In the genomic region with DNA sequence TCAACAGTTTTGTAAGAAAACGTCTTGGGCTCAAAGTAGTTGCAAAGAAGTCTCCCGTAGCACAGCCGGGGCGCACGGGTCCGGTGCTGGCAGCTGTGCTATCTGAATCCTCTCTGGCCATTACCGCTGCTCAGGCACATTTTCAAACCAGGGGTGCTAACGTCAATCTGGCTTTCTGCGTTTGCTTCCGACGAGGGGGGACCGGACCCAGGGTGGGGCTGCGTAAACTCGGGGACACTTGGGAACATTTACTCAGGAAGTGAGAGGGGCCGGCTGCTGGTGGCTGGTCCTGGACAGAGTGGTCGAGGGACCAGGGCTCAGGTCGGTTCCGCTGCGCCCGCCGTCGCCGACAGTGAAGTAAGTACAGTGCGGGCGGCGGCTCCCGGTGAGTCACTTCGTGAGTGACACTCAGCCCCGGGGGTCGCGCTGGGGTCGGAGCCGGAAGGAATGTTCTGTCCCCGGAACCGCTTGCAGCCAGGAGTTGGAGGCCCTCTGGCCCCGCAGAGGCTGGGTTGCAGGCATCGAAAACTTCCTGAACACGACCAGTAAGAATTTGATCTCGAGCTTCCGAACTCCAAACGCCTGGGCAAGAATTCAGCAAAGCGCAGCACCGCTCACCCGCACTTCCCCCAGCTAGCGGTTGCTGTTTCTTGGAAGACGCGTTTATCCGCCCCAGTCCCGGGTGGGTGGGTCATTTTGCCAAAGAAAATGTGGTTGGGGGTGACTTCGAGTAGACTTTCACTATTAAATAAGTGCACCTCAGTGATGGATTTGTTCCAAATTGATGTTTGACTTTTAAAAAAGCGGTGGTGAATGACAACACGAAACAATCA, we compare ENCODE assay signal across 1 cellular context.
TF ChIP-seq lines count a peak whose summit lies in the region.

No MANE protein-coding gene starts in this region.

TF ChIP-seq in HEK293, 187 proteins besides CTCF, POLR2A, EP300 and RAD21 (continued from another document):
- TF ChIP-seq, protein P1, sequence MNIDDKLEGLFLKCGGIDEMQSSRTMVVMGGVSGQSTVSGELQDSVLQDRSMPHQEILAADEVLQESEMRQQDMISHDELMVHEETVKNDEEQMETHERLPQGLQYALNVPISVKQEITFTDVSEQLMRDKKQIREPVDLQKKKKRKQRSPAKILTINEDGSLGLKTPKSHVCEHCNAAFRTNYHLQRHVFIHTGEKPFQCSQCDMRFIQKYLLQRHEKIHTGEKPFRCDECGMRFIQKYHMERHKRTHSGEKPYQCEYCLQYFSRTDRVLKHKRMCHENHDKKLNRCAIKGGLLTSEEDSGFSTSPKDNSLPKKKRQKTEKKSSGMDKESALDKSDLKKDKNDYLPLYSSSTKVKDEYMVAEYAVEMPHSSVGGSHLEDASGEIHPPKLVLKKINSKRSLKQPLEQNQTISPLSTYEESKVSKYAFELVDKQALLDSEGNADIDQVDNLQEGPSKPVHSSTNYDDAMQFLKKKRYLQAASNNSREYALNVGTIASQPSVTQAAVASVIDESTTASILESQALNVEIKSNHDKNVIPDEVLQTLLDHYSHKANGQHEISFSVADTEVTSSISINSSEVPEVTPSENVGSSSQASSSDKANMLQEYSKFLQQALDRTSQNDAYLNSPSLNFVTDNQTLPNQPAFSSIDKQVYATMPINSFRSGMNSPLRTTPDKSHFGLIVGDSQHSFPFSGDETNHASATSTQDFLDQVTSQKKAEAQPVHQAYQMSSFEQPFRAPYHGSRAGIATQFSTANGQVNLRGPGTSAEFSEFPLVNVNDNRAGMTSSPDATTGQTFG (tag by site-specific recombination; IDR thresholded peaks at IDR 0.05; ENCODE audit: borderline replicate concordance), result no peak
- TF ChIP-seq SCRT1 (tag by site-specific recombination; IDR thresholded peaks at IDR 0.05; ENCODE audit: borderline replicate concordance), result no peak
- peak; percentile 38; the same call in 1 of the 2 replicates for TF ChIP-seq SP7 (tag by site-specific recombination; IDR thresholded peaks at IDR 0.05)
- TF ChIP-seq BCL11A (tag by site-specific recombination; IDR thresholded peaks at IDR 0.05; ENCODE audit: low read depth), result no peak
- no peak for TF ChIP-seq ZNF302 (tag by site-specific recombination; IDR thresholded peaks at IDR 0.05; ENCODE audit: low read depth)
